1 cellular context compared by ENCODE assay signal in genomic region chr7:33895025-33895804, GRCh38.
TF ChIP-seq lines count a peak whose summit lies in the region.

No MANE protein-coding gene starts in this region.

TF ChIP-seq in SK-N-SH treated with all-trans-retinoic acid at 6 μM for 48 hours, 23 proteins besides CTCF, POLR2A, EP300 and RAD21 (continued from another document):
- no peak for TF ChIP-seq ZC3H10 (CRISPR knock-in tag; IDR thresholded peaks at IDR 0.05)
- no peak for TF ChIP-seq GLIS3 (CRISPR knock-in tag; IDR thresholded peaks at IDR 0.05)
- no peak for TF ChIP-seq PPARA (CRISPR knock-in tag; IDR thresholded peaks at IDR 0.05; ENCODE audit: borderline replicate concordance)
- no peak for TF ChIP-seq TOX (CRISPR knock-in tag; IDR thresholded peaks at IDR 0.05; ENCODE audit: borderline replicate concordance)
TF ChIP-seq in SK-N-SH treated with all-trans-retinoic acid at 6 μM for 48 hours: peak in this region for 0.
